ENCODE assay signal across 15 cellular contexts in the genomic region with DNA sequence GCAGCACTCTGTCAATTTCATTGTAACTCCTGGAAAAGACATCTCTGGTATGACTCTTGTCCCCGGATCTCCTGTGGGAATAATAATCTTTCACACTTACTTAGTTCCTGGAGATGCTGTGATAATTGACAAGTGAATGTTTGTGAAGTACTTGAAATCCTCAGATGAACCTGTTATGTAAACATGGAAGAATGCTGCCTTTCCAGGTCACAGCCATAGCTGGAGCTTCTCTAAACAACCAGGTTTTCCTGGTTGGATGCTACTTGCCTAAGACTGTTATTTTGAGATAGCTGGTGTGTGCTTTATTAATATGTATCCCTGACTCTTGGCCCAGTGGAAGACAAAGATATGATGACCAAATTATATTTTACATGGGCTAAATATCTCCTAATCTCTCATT.
A peak's percentile ranks its signal among the peaks of the same experiment; 100 is the strongest.
DNase-seq lines count a peak whose midpoint lies in the region; ATAC-seq and TF ChIP-seq lines count a peak whose summit lies in the region.
"Had no signal": no experiment of that assay in that cellular context is flagged by ENCODE, and none has a peak within 500 bp of the region (broad histone marks: within the 10 kb centered on the region; RNA-seq: fewer than 3 reads in every experiment).

No MANE protein-coding gene starts in this region.

- TF ChIP-seq CTCF in LNCaP clone FGC (IDR thresholded peaks at IDR 0.05; ENCODE audit: control insufficient read depth, extremely low read depth, insufficient read depth) = no peak

- H4K8ac ChIP-seq in mesendoderm (ENCODE audit: low read depth, low read length) = no peak overlapping the region

- no CpG with 5 or more reads among the region's 1 CpG for WGBS in mesendoderm (ENCODE audit: extremely low coverage, insufficient coverage, low lambda C conversion rate)

- H4K5ac ChIP-seq in mesendoderm (ENCODE audit: low read length) = no peak overlapping the region

- no peak overlapping the region for H3K9ac ChIP-seq in mesendoderm (ENCODE audit: low read length)

- H2BK15ac ChIP-seq in mesendoderm (replicated peaks; ENCODE audit: low read depth) = no peak overlapping the region

- no peak overlapping the region for H3K27ac ChIP-seq in mesendoderm (ENCODE audit: low read depth, low read length)

- H3K27me3 ChIP-seq in mesendoderm (ENCODE audit: insufficient read depth, low read length, poor library complexity) = no peaks in the 10 kb centered on the region

- no peaks in the 10 kb centered on the region for H3K4me1 ChIP-seq in mesendoderm (ENCODE audit: control insufficient read depth, low read depth, low read length)

- no peak overlapping the region for H2BK5ac ChIP-seq in mesendoderm (ENCODE audit: low read length)

- H3K36me3 ChIP-seq in mesendoderm (ENCODE audit: control insufficient read depth, insufficient read depth, low read length) = no peaks in the 10 kb centered on the region

- H3K23ac ChIP-seq in mesendoderm (ENCODE audit: low read length) = no peak overlapping the region

- no peak overlapping the region for H2BK120ac ChIP-seq in mesendoderm (ENCODE audit: low read depth, low read length)

- no peak overlapping the region for H3K4me2 ChIP-seq in mesendoderm (ENCODE audit: low read length)

- ATAC-seq in GM19023 (IDR thresholded peaks at IDR 0.05; ENCODE audit: unreplicated experiment) = no peak

- H3K4me3 ChIP-seq in LNCaP clone FGC (ENCODE audit: low read depth, low read length) (no peak overlapping the region), mesendoderm (ENCODE audit: low read length) (no peak overlapping the region)

- H3K4ac ChIP-seq in mesendoderm (ENCODE audit: low read depth, low read length) = no peak overlapping the region

- no peaks in the 10 kb centered on the region for H3K79me2 ChIP-seq in mesendoderm (ENCODE audit: control insufficient read depth, insufficient read depth, low read length)

- H2AK5ac ChIP-seq in mesendoderm (ENCODE audit: low read length) = no peak overlapping the region

- no peaks in the 10 kb centered on the region for H3K79me1 ChIP-seq in mesendoderm (ENCODE audit: low read length)

- DNase-seq in DMS53 (lab: John Stamatoyannopoulos, UW) (peak; percentile 94), LNCaP clone FGC (ENCODE audit: low read depth) (peak; percentile 86), NCI-H510A (lab: John Stamatoyannopoulos, UW) (peak; percentile 30), mesendoderm (peak; percentile 52), AG08396 (ENCODE audit: low spot score) (no peak)
- no peak for DNase-seq in activated effector memory CD4-positive, alpha-beta T cell treated with Interleukin-2 at 50 U/mL for 16 hours
- DNase-seq: CD4-positive, CD25-positive, alpha-beta regulatory T cell; H7; MM.1S; NCI-H1436 treated with DMSO at 0.1 percent for 48 hours; NCI-H2107; NCI-H526; SIG-M5; T-helper 2 cell had no signal

- H3K18ac ChIP-seq in mesendoderm (ENCODE audit: low read length) = no peak overlapping the region

- no peak overlapping the region for H3K56ac ChIP-seq in mesendoderm (ENCODE audit: low read length)

Comparison
In these comparisons a context has a peak if more than half of its experiments do, and no peak if none do; other contexts are left out.
1. DNase-seq: peak in DMS53 (single experiment), LNCaP clone FGC (single experiment), NCI-H510A (single experiment) and mesendoderm (single experiment); none in activated effector memory CD4-positive, alpha-beta T cell treated with Interleukin-2 at 50 U/mL for 16 hours (single experiment) and AG08396 (single experiment).